12 cellular contexts compared by ENCODE assay signal in the genomic region with DNA sequence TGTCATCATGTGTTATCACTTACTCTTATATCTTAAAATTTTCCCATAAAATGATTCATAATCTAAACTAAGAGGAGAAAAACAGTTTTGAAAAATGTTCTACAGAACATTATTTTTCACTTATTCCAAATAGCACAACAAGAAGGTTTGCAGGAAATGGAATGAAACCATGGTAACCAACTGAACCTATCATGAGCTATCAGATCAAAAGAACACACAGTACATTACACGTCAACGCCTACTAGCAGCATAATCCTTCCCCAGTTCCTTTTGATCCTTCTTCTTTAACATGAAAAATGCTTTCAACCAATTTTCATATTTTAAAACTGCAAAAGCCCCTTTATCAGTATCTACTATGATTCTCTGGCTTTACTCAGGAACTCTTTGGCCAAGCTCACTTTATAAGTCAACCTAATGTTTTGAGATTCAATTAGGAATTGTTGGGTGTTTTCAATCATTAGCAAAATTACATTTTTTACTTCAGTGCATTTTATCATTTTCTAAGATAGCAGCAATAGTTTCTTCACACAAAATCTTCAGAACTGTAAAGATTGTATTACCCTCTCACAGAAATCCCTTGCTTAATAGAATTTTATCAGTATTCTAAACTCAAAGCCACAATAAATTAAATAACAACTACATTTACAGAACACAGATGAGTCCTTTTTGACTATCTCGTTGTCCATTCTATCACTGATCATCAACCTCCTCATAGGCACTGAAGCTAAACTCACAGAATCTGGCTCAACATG.
DNase-seq lines count a peak whose midpoint lies in the region; ATAC-seq lines count a peak whose summit lies in the region.
"Had no signal": no experiment of that assay in that cellular context is flagged by ENCODE, and none has a peak within 500 bp of the region (broad histone marks: within the 10 kb centered on the region; RNA-seq: fewer than 3 reads in every experiment).

No MANE protein-coding gene starts in this region.

- H3K9me3 ChIP-seq in thymus (ENCODE audit: control insufficient read depth), result no peaks in the 10 kb centered on the region

- WGBS in thymus, result 37% methylated on average over 3 of the region's 3 CpGs

- peak overlapping the region; percentile 1 to 64 for H3K27ac Mint-ChIP-seq in activated naive CD4-positive, alpha-beta T cell treated with anti-CD3 and anti-CD28 coated beads, Interleukin-2, amount 50 U/mL, for 72 hours

- no peaks in the 10 kb centered on the region for H3K36me3 Mint-ChIP-seq in activated naive CD4-positive, alpha-beta T cell treated with anti-CD3 and anti-CD28 coated beads, Interleukin-2, amount 50 U/mL, for 72 hours

- no peak overlapping the region for H3K4me3 ChIP-seq in thymus (ENCODE audit: low read length)

- peak; percentile 83 to 86 for ATAC-seq in activated naive CD4-positive, alpha-beta T cell treated with anti-CD3 and anti-CD28 coated beads, Interleukin-2, amount 50 U/mL, for 72 hours
- no peak for ATAC-seq in HG03565 (IDR thresholded peaks at IDR 0.05; ENCODE audit: unreplicated experiment)
- ATAC-seq: left lobe of liver had no signal

- no peaks in the 10 kb centered on the region for H3K27me3 ChIP-seq in thymus (ENCODE audit: control insufficient read depth, insufficient read depth)

- H3K4me1 ChIP-seq in thymus (ENCODE audit: control insufficient read depth, insufficient read depth, low read length), result peaks cover 2% of the 10 kb centered on the region

- H3K27ac ChIP-seq in thymus (ENCODE audit: low read depth), result peak overlapping the region; percentile 8

- no peaks in the 10 kb centered on the region for H3K36me3 ChIP-seq in thymus (ENCODE audit: control insufficient read depth, insufficient read depth)

- no peaks in the 10 kb centered on the region for H3K9me3 Mint-ChIP-seq in activated naive CD4-positive, alpha-beta T cell treated with anti-CD3 and anti-CD28 coated beads, Interleukin-2, amount 50 U/mL, for 72 hours

- DNase-seq in activated naive CD4-positive, alpha-beta T cell treated with anti-CD3 and anti-CD28 coated beads, Interleukin-2, amount 50 U/mL, for 72 hours (ENCODE audit: low spot score in 2 of 2), result no peak
- no peak for DNase-seq in activated naive CD4-positive, alpha-beta T cell treated with Interleukin-2 at 50 U/mL for 16 hours
- DNase-seq in amniotic epithelial cell (ENCODE audit: low read depth) (peak; percentile 67), iris pigment epithelial cell (ENCODE audit: low read depth) (peak; percentile 73), ureter (ENCODE audit: low spot score) (no peak)
- DNase-seq in stimulated activated CD4-positive, alpha-beta T cell treated with anti-CD3 and anti-CD28 coated beads, Interleukin-2, amount 100 ng/mL, for 24 hours, result no peak
- DNase-seq: cortex of kidney, KBM-7, NCI-H187 had no signal

Comparison
In these comparisons a context has a peak if more than half of its experiments do, and no peak if none do; other contexts are left out.
1. DNase-seq: peak in amniotic epithelial cell (single experiment) and iris pigment epithelial cell (single experiment); none in activated naive CD4-positive, alpha-beta T cell treated with anti-CD3 and anti-CD28 coated beads, Interleukin-2, amount 50 U/mL, for 72 hours (0 of 2), activated naive CD4-positive, alpha-beta T cell treated with Interleukin-2 at 50 U/mL for 16 hours (single experiment), stimulated activated CD4-positive, alpha-beta T cell treated with anti-CD3 and anti-CD28 coated beads, Interleukin-2, amount 100 ng/mL, for 24 hours (0 of 2) and ureter (single experiment).